Comparison of ENCODE assay signal across 8 cellular contexts in genomic region chr20:52083627-52084232, GRCh38.
A peak's percentile ranks its signal among the peaks of the same experiment; 100 is the strongest.
DNase-seq lines count a peak whose midpoint lies in the region; ATAC-seq and TF ChIP-seq lines count a peak whose summit lies in the region.

No MANE protein-coding gene starts in this region.

- H3K9me3 ChIP-seq in CD4-positive, alpha-beta T cell (ENCODE audit: control insufficient read depth, low read length) = peaks cover 14% of the 10 kb centered on the region
- H3K9me3 ChIP-seq in prostate gland = no peaks in the 10 kb centered on the region

- peaks cover 0 to 4% of the 10 kb centered on the region in 2 donors for H3K36me3 ChIP-seq in prostate gland

- WGBS in prostate gland = 34% methylated on average over 11 of the region's 11 CpGs

- intact Hi-C loops in CD4-positive, alpha-beta T cell (cut with DNase I, micrococcal nuclease) = loop anchor here (1.0 to 10.0 kb wide), 6 partner anchors 289 to 1099 kb away; no protein-coding TSS in a partner anchor
- intact Hi-C loops in Right ventricle myocardium superior (cut with DNase I) = loop anchor here (5.0 kb wide), 1 partner anchor 446 kb away; no protein-coding TSS in a partner anchor
- intact Hi-C loops in prostate gland (cut with DNase I) = loop anchor here (5.0 to 10.0 kb wide), 2 partner anchors 446 to 1099 kb away; no protein-coding TSS in a partner anchor

- H3K27me3 ChIP-seq in CD4-positive, alpha-beta T cell (ENCODE audit: control insufficient read depth, insufficient read depth, low read length) = no peaks in the 10 kb centered on the region
- H3K27me3 ChIP-seq in HL-60 (ENCODE audit: insufficient read depth, poor library complexity, severe bottlenecking) = no peaks in the 10 kb centered on the region
- H3K27me3 ChIP-seq in prostate gland (replicated peaks; ENCODE audit: insufficient read depth) = no peaks in the 10 kb centered on the region

- TF ChIP-seq POLR2A in prostate gland (IDR thresholded peaks at IDR 0.05) = no peak

- no peaks in the 10 kb centered on the region for H3K4me1 Mint-ChIP-seq in CD4-positive, alpha-beta T cell (ENCODE audit: low read depth)
- peaks cover 5% of the 10 kb centered on the region for H3K4me1 Mint-ChIP-seq in activated naive CD8-positive, alpha-beta T cell treated with anti-CD3 and anti-CD28 coated beads for 36 hours

- no peak overlapping the region for H3K27ac ChIP-seq in CD4-positive, alpha-beta T cell (ENCODE audit: low read depth, low read length)
- no peak overlapping the region for H3K27ac ChIP-seq in HL-60 (replicated peaks)
- no peak overlapping the region for H3K27ac ChIP-seq in prostate gland

- H3K4me3 Mint-ChIP-seq in CD4-positive, alpha-beta T cell = no peak overlapping the region
- H3K4me3 Mint-ChIP-seq in activated naive CD8-positive, alpha-beta T cell treated with anti-CD3 and anti-CD28 coated beads for 36 hours = no peak overlapping the region

- no peaks in the 10 kb centered on the region for H3K4me1 ChIP-seq in prostate gland (replicated peaks)

- peak; percentile 25 for TF ChIP-seq CTCF in CD4-positive, alpha-beta T cell (IDR thresholded peaks at IDR 0.05)
- TF ChIP-seq CTCF in HL-60 (IDR thresholded peaks at IDR 0.05; ENCODE audit: insufficient read depth, low read length) (peak; percentile 24), prostate gland (IDR thresholded peaks at IDR 0.05) (peak in 3 of 4 experiments; percentile 41 to 64 (median 49))

- peaks cover 47% of the 10 kb centered on the region for H3K36me3 Mint-ChIP-seq in CD4-positive, alpha-beta T cell (ENCODE audit: low read depth)
- peaks cover 36% of the 10 kb centered on the region for H3K36me3 Mint-ChIP-seq in activated naive CD8-positive, alpha-beta T cell treated with anti-CD3 and anti-CD28 coated beads for 36 hours

- no peaks in the 10 kb centered on the region for H3K27me3 Mint-ChIP-seq in CD4-positive, alpha-beta T cell
- no peaks in the 10 kb centered on the region for H3K27me3 Mint-ChIP-seq in activated naive CD8-positive, alpha-beta T cell treated with anti-CD3 and anti-CD28 coated beads for 36 hours

- peak in 2 of 10 experiments; percentile 10 to 14 for DNase-seq in CD4-positive, alpha-beta T cell
- DNase-seq in HL-60 (ENCODE audit: low read depth in 1 of 2, low spot score in 1 of 2) (peak in 1 of 2 experiments; percentile 59), NOMO-1 (lab: John Stamatoyannopoulos, UW; ENCODE audit: unreplicated experiment in 2 of 2) (peak; percentile 42 to 48), Right ventricle myocardium superior (no peak), prostate gland (ENCODE audit: low spot score) (peak; percentile 43)
- peak; percentile 33 for DNase-seq in activated naive CD8-positive, alpha-beta T cell treated with anti-CD3 and anti-CD28 coated beads for 36 hours

- no peak for ATAC-seq in CD4-positive, alpha-beta T cell (ENCODE audit: poor library complexity)
- ATAC-seq in Right ventricle myocardium superior (ENCODE audit: poor library complexity) (peak; percentile 67), HG03095 (IDR thresholded peaks at IDR 0.05; ENCODE audit: unreplicated experiment) (no peak), GM21737 (IDR thresholded peaks at IDR 0.05; ENCODE audit: unreplicated experiment) (no peak)

- H3K9me3 Mint-ChIP-seq in CD4-positive, alpha-beta T cell = peaks cover 7% of the 10 kb centered on the region
- peaks cover 10% of the 10 kb centered on the region for H3K9me3 Mint-ChIP-seq in activated naive CD8-positive, alpha-beta T cell treated with anti-CD3 and anti-CD28 coated beads for 36 hours

- H3K27ac Mint-ChIP-seq in CD4-positive, alpha-beta T cell = no peak overlapping the region
- H3K27ac Mint-ChIP-seq in activated naive CD8-positive, alpha-beta T cell treated with anti-CD3 and anti-CD28 coated beads for 36 hours = no peak overlapping the region

- POLR2A ChIA-PET in CD4-positive, alpha-beta T cell (lab: Charles Lee) = no interaction called here

- H3K4me3 ChIP-seq in HL-60 (replicated peaks; ENCODE audit: insufficient read depth, low read length) = no peak overlapping the region
- H3K4me3 ChIP-seq in prostate gland = no peak overlapping the region

- CTCF ChIA-PET in CD4-positive, alpha-beta T cell (lab: Charles Lee) = no interaction called here
